Comparison of ENCODE assay signal across 8 cellular contexts in the genomic region with DNA sequence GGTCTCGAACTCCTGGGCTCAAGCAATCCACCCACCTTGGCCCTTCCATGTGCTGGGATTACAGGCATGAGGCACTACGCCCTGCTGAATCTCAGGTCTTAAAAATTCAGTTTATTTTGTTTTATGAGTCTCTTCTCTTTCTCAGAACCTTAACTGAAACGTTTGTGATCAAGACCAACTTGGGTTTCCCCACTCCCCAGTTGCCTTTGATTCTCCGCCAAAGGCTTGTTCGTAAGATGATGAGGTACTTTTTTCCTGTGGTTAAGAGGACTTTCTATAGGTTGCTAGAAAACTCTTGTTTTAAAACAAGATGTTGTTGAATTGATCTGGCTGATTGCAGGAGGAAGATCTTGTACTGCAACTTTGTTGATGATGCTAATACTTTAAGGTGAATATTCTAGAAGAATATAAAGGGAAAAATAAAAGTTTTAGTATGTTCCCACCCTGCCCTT. TPM values are rescaled to one million over a fixed set of nuclear protein-coding genes. Genes with fewer than 3 reads are reported as not detected.
DNase-seq lines count a peak whose midpoint lies in the region; ATAC-seq and TF ChIP-seq lines count a peak whose summit lies in the region.

No MANE protein-coding gene starts in this region.

- peak overlapping the region in 1 of 4 donors; percentile 7 for H3K4me3 ChIP-seq in upper lobe of left lung
- H3K4me3 ChIP-seq in neural progenitor cell = no peak overlapping the region

- H2AFZ ChIP-seq in neural progenitor cell (replicated peaks) = no peak overlapping the region

- no peak for TF ChIP-seq POLR2A in upper lobe of left lung (IDR thresholded peaks at IDR 0.05)

- no peak overlapping the region for H3K9ac ChIP-seq in neural progenitor cell

- ATAC-seq in GM18858 (IDR thresholded peaks at IDR 0.05; ENCODE audit: unreplicated experiment) = peak; percentile 63
- peak; percentile 81 for ATAC-seq in HG03159 (IDR thresholded peaks at IDR 0.05; ENCODE audit: unreplicated experiment)
- peak; percentile 88 for ATAC-seq in memory B cell (ENCODE audit: low read depth)
- ATAC-seq in upper lobe of left lung (ENCODE audit: low FRiP score in 2 of 2) = no peak

- no peaks in the 10 kb centered on the region for H3K36me3 ChIP-seq in upper lobe of left lung
- no peaks in the 10 kb centered on the region for H3K36me3 ChIP-seq in neural progenitor cell

- peak overlapping the region; percentile 40 to 59 (median 57) for H3K27ac ChIP-seq in upper lobe of left lung
- H3K27ac ChIP-seq in neural progenitor cell = no peak overlapping the region

- peaks cover 33% of the 10 kb centered on the region for H3F3A ChIP-seq in neural progenitor cell (ENCODE audit: low read depth)

- H3K4me2 ChIP-seq in neural progenitor cell = no peak overlapping the region

- H3K9me3 Mint-ChIP-seq in memory B cell (peaks cover 9% of the 10 kb centered on the region), neural progenitor cell (peaks cover 23% of the 10 kb centered on the region)

- H3K4me1 Mint-ChIP-seq in memory B cell (peaks cover 36% of the 10 kb centered on the region), neural progenitor cell (peaks cover 28% of the 10 kb centered on the region)

- H3K4me3 Mint-ChIP-seq in memory B cell (peak overlapping the region; percentile 69), neural progenitor cell (no peak overlapping the region)

- H3K36me3 Mint-ChIP-seq in memory B cell (peaks cover 13% of the 10 kb centered on the region), neural progenitor cell (peaks cover 17% of the 10 kb centered on the region)

- no peaks in the 10 kb centered on the region for H3K27me3 ChIP-seq in upper lobe of left lung
- H3K27me3 ChIP-seq in neural progenitor cell = no peaks in the 10 kb centered on the region

- TF ChIP-seq CTCF in upper lobe of left lung (IDR thresholded peaks at IDR 0.05) (no peak), neural progenitor cell (IDR thresholded peaks at IDR 0.05) (no peak)

- H3K27me3 Mint-ChIP-seq in memory B cell = no peaks in the 10 kb centered on the region
- peaks cover 11% of the 10 kb centered on the region for H3K27me3 Mint-ChIP-seq in neural progenitor cell (ENCODE audit: insufficient read depth, low read depth)

- H3K9me3 ChIP-seq in upper lobe of left lung (peaks cover 0 to 5% (median 0%) of the 10 kb centered on the region in 4 donors), neural progenitor cell (ENCODE audit: low read depth) (no peaks in the 10 kb centered on the region)

- peaks cover 68% of the 10 kb centered on the region for H4K20me1 ChIP-seq in neural progenitor cell (ENCODE audit: low read depth)

- no peak for TF ChIP-seq EP300 in upper lobe of left lung (IDR thresholded peaks at IDR 0.05)

- H3K27ac Mint-ChIP-seq in memory B cell (peak overlapping the region; percentile 96), neural progenitor cell (no peak overlapping the region)

- 38 to 49% methylated on average over 5 of the region's 5 CpGs for WGBS in upper lobe of left lung, 2 donors

- H3K79me2 ChIP-seq in neural progenitor cell (ENCODE audit: low read depth) = peaks cover 97% of the 10 kb centered on the region

- peaks cover 11 to 41% (median 24%) of the 10 kb centered on the region in 4 donors for H3K4me1 ChIP-seq in upper lobe of left lung
- peaks cover 23% of the 10 kb centered on the region for H3K4me1 ChIP-seq in neural progenitor cell

- peak; percentile 78 for DNase-seq in activated CD8-positive, alpha-beta memory T cell treated with anti-CD3 and anti-CD28 coated beads for 24 hours
- DNase-seq in memory B cell (ENCODE audit: low spot score in 2 of 2) (peak; percentile 24 to 57), upper lobe of left lung (no peak), NCI-H187 treated with DMSO at 0.1 percent for 48 hours (lab: John Stamatoyannopoulos, UW) (no peak), neural progenitor cell (ENCODE audit: low spot score) (no peak), cortex of kidney (lab: John Stamatoyannopoulos, UW) (no peak)

RNA-seq across cellular contexts. Expression of a gene that starts 11.7 kb away (rescaled TPM):
- total RNA-seq in upper lobe of left lung = 100 to 1,000 TPM in 1 of 6 donors, 10 to 100 TPM in 5; 35.4 to 106 (median 44.8) TPM
- 17.5 and 26.7 TPM in 2 replicates for total RNA-seq in neural progenitor cell (ENCODE audit: low replicate concordance)

Comparison
In these comparisons a context has a peak if more than half of its experiments do, and no peak if none do; other contexts are left out.
1. ATAC-seq: peak in GM18858 (single experiment), HG03159 (single experiment) and memory B cell (single experiment); none in upper lobe of left lung (0 of 2).
2. DNase-seq: peak in activated CD8-positive, alpha-beta memory T cell treated with anti-CD3 and anti-CD28 coated beads for 24 hours (single experiment) and memory B cell (2 of 2); none in upper lobe of left lung (0 of 2), NCI-H187 treated with DMSO at 0.1 percent for 48 hours (single experiment), neural progenitor cell (single experiment) and cortex of kidney (single experiment).